ENCODE assay signal across 10 cellular contexts in the genomic region with DNA sequence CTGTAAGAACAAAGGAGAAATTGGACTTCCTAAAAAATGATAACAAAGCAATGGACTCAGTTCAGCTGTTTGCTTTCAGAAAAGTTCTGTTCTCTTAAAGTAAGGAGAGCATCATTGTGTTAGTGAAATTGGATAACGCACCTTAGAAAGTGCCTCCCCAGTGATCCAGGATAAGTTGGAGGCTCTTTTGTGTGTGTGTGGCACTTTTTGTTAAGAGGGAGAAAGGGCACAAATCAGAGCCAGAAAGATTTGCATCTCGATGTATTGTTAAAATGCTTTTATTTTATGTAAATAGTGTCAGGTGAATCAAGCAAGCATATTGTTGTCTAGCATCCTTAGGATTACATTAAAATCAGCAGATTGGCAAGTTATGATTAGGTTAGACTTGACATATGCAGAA. TPM values are rescaled to one million over a fixed set of nuclear protein-coding genes. Genes with fewer than 3 reads are reported as not detected.
A peak's percentile ranks its signal among the peaks of the same experiment; 100 is the strongest.
DNase-seq lines count a peak whose midpoint lies in the region; ATAC-seq and TF ChIP-seq lines count a peak whose summit lies in the region.
"Had no signal": no experiment of that assay in that cellular context is flagged by ENCODE, and none has a peak within 500 bp of the region (broad histone marks: within the 10 kb centered on the region; RNA-seq: fewer than 3 reads in every experiment).

No MANE protein-coding gene starts in this region.

- no peak for TF ChIP-seq CTCF in CD4-positive, alpha-beta T cell (IDR thresholded peaks at IDR 0.05)
- TF ChIP-seq CTCF in HFFc6 (IDR thresholded peaks at IDR 0.05) (no peak), dorsolateral prefrontal cortex (IDR thresholded peaks at IDR 0.05 in 54 of 56, conservative IDR thresholded peaks at IDR 0.05 in 2 of 56; ENCODE audit: low read depth in 1 of 56, partially characterized antibody in 56 of 56) (no peak), neural crest cell (conservative IDR thresholded peaks at IDR 0.05) (no peak), A673 (conservative IDR thresholded peaks at IDR 0.05; ENCODE audit: low read depth, low read length) (no peak)

- H3K4me3 Mint-ChIP-seq in CD4-positive, alpha-beta T cell, result peak overlapping the region; percentile 84
- H3K4me3 Mint-ChIP-seq in HFFc6 (peak overlapping the region; percentile 99), neural crest cell (peak overlapping the region; percentile 80)

- peaks cover 12% of the 10 kb centered on the region for H3K4me1 ChIP-seq in A673 (ENCODE audit: insufficient read depth, low read length, poor library complexity, severe bottlenecking)

- CTCF ChIA-PET in CD4-positive, alpha-beta T cell (lab: Charles Lee), result no interaction called here
- CTCF ChIA-PET in A673 (lab: Charles Lee), result no interaction called here

- POLR2A ChIA-PET in CD4-positive, alpha-beta T cell (lab: Charles Lee), result no interaction called here
- POLR2A ChIA-PET in A673 (lab: Charles Lee; ENCODE audit: low non-redundant PET), result no interaction called here

- no peaks in the 10 kb centered on the region for H3K9me3 Mint-ChIP-seq in CD4-positive, alpha-beta T cell
- H3K9me3 Mint-ChIP-seq in HFFc6 (no peaks in the 10 kb centered on the region), neural crest cell (peaks cover 4% of the 10 kb centered on the region)

- H3K9me3 ChIP-seq in CD4-positive, alpha-beta T cell (ENCODE audit: control insufficient read depth, low read length), result no peaks in the 10 kb centered on the region
- H3K9me3 ChIP-seq in A673 (ENCODE audit: low read depth, low read length, poor library complexity, severe bottlenecking), result no peaks in the 10 kb centered on the region
- H3K9me3 ChIP-seq: upper lobe of left lung had no signal

- peak overlapping the region in 53 of 59 donors; percentile 0 to 99 (median 83) for H3K4me3 ChIP-seq in dorsolateral prefrontal cortex
- no peak overlapping the region for H3K4me3 ChIP-seq in A673 (ENCODE audit: low read depth, low read length, poor library complexity, severe bottlenecking)

- intact Hi-C loops in CD4-positive, alpha-beta T cell (cut with DNase I, micrococcal nuclease), result loop anchor here (2.0 to 10.0 kb wide), 4 partner anchors 231 to 949 kb away; a partner anchor contains a TSS
- intact Hi-C loops in dorsolateral prefrontal cortex (cut with DNase I) (loop anchor here (10.0 kb wide), 3 partner anchors 59 to 231 kb away; a partner anchor contains a TSS), A673 (cut with micrococcal nuclease; ENCODE audit: unreplicated experiment) (no loop called here)

- H3K36me3 ChIP-seq in A673 (ENCODE audit: insufficient read depth, low read length, poor library complexity, severe bottlenecking), result no peaks in the 10 kb centered on the region
- H3K36me3 ChIP-seq: upper lobe of left lung had no signal

- no peak overlapping the region for H3K27ac ChIP-seq in CD4-positive, alpha-beta T cell (ENCODE audit: low read depth, low read length)
- H3K27ac ChIP-seq in dorsolateral prefrontal cortex (peak overlapping the region in 1 of 59 donors; percentile 2), A673 (ENCODE audit: low read depth, low read length, poor library complexity, severe bottlenecking) (no peak overlapping the region)

- H3K36me3 Mint-ChIP-seq in CD4-positive, alpha-beta T cell (ENCODE audit: low read depth), result peaks cover 13% of the 10 kb centered on the region
- H3K36me3 Mint-ChIP-seq in HFFc6 (ENCODE audit: low read depth) (peaks cover 4% of the 10 kb centered on the region; the same call in 1 of the 2 replicates), neural crest cell (ENCODE audit: low read depth) (no peaks in the 10 kb centered on the region)

- no peak for DNase-seq in CD4-positive, alpha-beta T cell
- DNase-seq in HFFc6 (no peak), dorsolateral prefrontal cortex (no peak), neural crest cell (ENCODE audit: low read depth, low spot score) (no peak), A673 (ENCODE audit: low spot score) (no peak), cortex of kidney (lab: John Stamatoyannopoulos, UW) (no peak)
- DNase-seq: NCI-H446 treated with DMSO at 0.1 percent for 48 hours, upper lobe of left lung had no signal

- BruUV-seq in A673 (replicated peaks; lab: Mats Ljungman, UMichigan), result no TSS peak

- peak overlapping the region; percentile 92 for H3K27ac Mint-ChIP-seq in CD4-positive, alpha-beta T cell
- H3K27ac Mint-ChIP-seq in HFFc6, result peak overlapping the region; percentile 65
- H3K27ac Mint-ChIP-seq in neural crest cell (ENCODE audit: unreplicated experiment), result no peak overlapping the region

- H3K27me3 Mint-ChIP-seq in CD4-positive, alpha-beta T cell, result no peaks in the 10 kb centered on the region
- H3K27me3 Mint-ChIP-seq in HFFc6 (ENCODE audit: insufficient read depth), result no peaks in the 10 kb centered on the region; the same call in 1 of the 2 replicates
- H3K27me3 Mint-ChIP-seq in neural crest cell (ENCODE audit: low read depth), result no peaks in the 10 kb centered on the region

- ATAC-seq in CD4-positive, alpha-beta T cell (ENCODE audit: poor library complexity), result no peak
- ATAC-seq in GM21529 (IDR thresholded peaks at IDR 0.05; ENCODE audit: unreplicated experiment), result no peak
- ATAC-seq in HG03025 (IDR thresholded peaks at IDR 0.05; ENCODE audit: low FRiP score, unreplicated experiment), result no peak

- no peaks in the 10 kb centered on the region for H3K27me3 ChIP-seq in CD4-positive, alpha-beta T cell (ENCODE audit: control insufficient read depth, insufficient read depth, low read length)
- H3K27me3 ChIP-seq in dorsolateral prefrontal cortex (no peaks in the 10 kb centered on the region), A673 (replicated peaks; ENCODE audit: insufficient read depth, low read depth, low read length, poor library complexity) (no peaks in the 10 kb centered on the region)
- H3K27me3 ChIP-seq: upper lobe of left lung had no signal

- peaks cover 52% of the 10 kb centered on the region for H3K4me1 Mint-ChIP-seq in CD4-positive, alpha-beta T cell (ENCODE audit: low read depth)
- peaks cover 25% of the 10 kb centered on the region for H3K4me1 Mint-ChIP-seq in HFFc6 (ENCODE audit: low read depth)
- peaks cover 28% of the 10 kb centered on the region for H3K4me1 Mint-ChIP-seq in neural crest cell

RNA-seq across cellular contexts. Expression of a gene that starts 2.1 kb away (rescaled TPM):
- total RNA-seq in CD4-positive, alpha-beta T cell, result 10 to 100 TPM; 18.3 to 21.0 TPM
- total RNA-seq in HFFc6 (2021; fragmentation: NEBNext Ultra II Directional; extraction: Animal tissue kit (Norgen Biotek cat#: 25700)), result 10 to 100 TPM in 4 of 6 experiments, 1 to 10 TPM in 2; 8.2 to 12.6 (median 10.9) TPM
- total RNA-seq in dorsolateral prefrontal cortex (10 to 100 TPM; 22.2 to 68.1 (median 43.4) TPM), neural crest cell (29.9 and 34.2 TPM in 2 replicates), A673 (2021) (21.0 and 24.1 TPM in 2 replicates)
